ENCODE assay signal across 21 cellular contexts in the genomic region with DNA sequence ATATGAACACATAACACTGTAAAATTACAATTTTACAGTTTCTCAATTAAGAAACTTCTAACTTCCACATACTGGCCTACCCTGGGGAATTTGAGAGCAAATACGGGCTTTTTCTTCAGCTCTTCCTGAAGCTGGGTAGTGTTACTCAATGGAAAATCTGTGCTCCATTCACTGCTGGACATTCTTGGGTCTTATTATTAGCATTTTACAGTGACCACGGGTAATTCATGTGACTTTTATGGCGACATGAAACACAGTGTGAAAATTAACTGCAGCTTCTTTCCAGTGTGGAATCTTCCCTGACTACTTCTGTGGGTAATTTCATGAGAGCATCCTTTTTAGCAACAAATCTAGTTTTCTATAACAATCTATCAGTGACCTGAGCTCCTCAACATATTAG.
DNase-seq lines count a peak whose midpoint lies in the region; ATAC-seq and TF ChIP-seq lines count a peak whose summit lies in the region.
"Had no signal": no experiment of that assay in that cellular context is flagged by ENCODE, and none has a peak within 500 bp of the region (broad histone marks: within the 10 kb centered on the region; RNA-seq: fewer than 3 reads in every experiment).

No MANE protein-coding gene starts in this region.

- no peak overlapping the region for H3K4me3 ChIP-seq in skeletal muscle tissue (ENCODE audit: low read length in 3 of 3)
- H3K4me3 ChIP-seq in A673 (ENCODE audit: low read depth, low read length, poor library complexity, severe bottlenecking), result no peak overlapping the region
- H3K4me3 ChIP-seq: BLaER1 treated with 17β-estradiol and CSF1 and Interleukin-3, amounts not matched to agents 10 nM and 100 nM; HAP-1 had no signal

- CTCF ChIA-PET in A673 (lab: Charles Lee), result no interaction called here

- DNase-seq in COLO829 (ENCODE audit: low spot score) (peak; percentile 8), NCI-H69 (lab: John Stamatoyannopoulos, UW) (peak; percentile 18), foreskin melanocyte (peak; percentile 82), DMS79 treated with DMSO at 0.1 percent for 48 hours (lab: John Stamatoyannopoulos, UW) (no peak), A673 (ENCODE audit: low spot score) (no peak)
- DNase-seq: ACHN; AML-193; BE2C; Calu3; CD4-positive, alpha-beta T cell; CD8-positive, alpha-beta memory T cell; COR-L47; DMS53; DND-41; GOT3; HFFc6 had no signal

- intact Hi-C loops in A673 (cut with micrococcal nuclease; ENCODE audit: unreplicated experiment), result no loop called here

- no peak for ATAC-seq in HG03354 (IDR thresholded peaks at IDR 0.05; ENCODE audit: poor library complexity, severe bottlenecking, unreplicated experiment)

- H3K27ac ChIP-seq in skeletal muscle tissue (ENCODE audit: low read depth, low read length) (peak overlapping the region; percentile 20), A673 (ENCODE audit: low read depth, low read length, poor library complexity, severe bottlenecking) (no peak overlapping the region)
- H3K27ac ChIP-seq: 22Rv1 had no signal

- no peak overlapping the region for H3K9ac ChIP-seq in skeletal muscle tissue (ENCODE audit: low read depth in 1 of 3, low read length in 3 of 3)
- H3K9ac ChIP-seq: BLaER1 treated with 17β-estradiol and CSF1 and Interleukin-3, amounts not matched to agents 10 nM and 100 nM had no signal

- H3K27me3 ChIP-seq in skeletal muscle tissue (ENCODE audit: control insufficient read depth in 3 of 3, insufficient read depth in 3 of 3, low read length in 3 of 3), result no peaks in the 10 kb centered on the region
- no peaks in the 10 kb centered on the region for H3K27me3 ChIP-seq in A673 (replicated peaks; ENCODE audit: insufficient read depth, low read depth, low read length, poor library complexity)
- H3K27me3 ChIP-seq: BE2C; BLaER1 treated with 17β-estradiol and CSF1 and Interleukin-3, amounts not matched to agents 10 nM and 100 nM had no signal

- no TSS peak for BruUV-seq in A673 (replicated peaks; lab: Mats Ljungman, UMichigan)

- POLR2A ChIA-PET in A673 (lab: Charles Lee; ENCODE audit: low non-redundant PET), result no interaction called here

- H3K4me1 ChIP-seq in skeletal muscle tissue (ENCODE audit: control insufficient read depth in 3 of 3, insufficient read depth in 3 of 3, low read length in 3 of 3) (peaks cover 5 to 11% (median 7%) of the 10 kb centered on the region in 3 donors), A673 (ENCODE audit: insufficient read depth, low read length, poor library complexity, severe bottlenecking) (no peaks in the 10 kb centered on the region)
- H3K4me1 ChIP-seq: BE2C, HAP-1 had no signal

- H3K9me3 ChIP-seq in skeletal muscle tissue (ENCODE audit: control insufficient read depth in 3 of 3, low read length in 3 of 3) (no peaks in the 10 kb centered on the region), A673 (ENCODE audit: low read depth, low read length, poor library complexity, severe bottlenecking) (no peaks in the 10 kb centered on the region)
- H3K9me3 ChIP-seq: BE2C, HAP-1 had no signal

- H3K36me3 ChIP-seq in skeletal muscle tissue (ENCODE audit: control insufficient read depth in 3 of 3, insufficient read depth in 3 of 3, low read length in 3 of 3) (no peaks in the 10 kb centered on the region), A673 (ENCODE audit: insufficient read depth, low read length, poor library complexity, severe bottlenecking) (no peaks in the 10 kb centered on the region)
- H3K36me3 ChIP-seq: BE2C; BLaER1 treated with 17β-estradiol and CSF1 and Interleukin-3, amounts not matched to agents 10 nM and 100 nM; HAP-1 had no signal

- TF ChIP-seq CTCF in A673 (conservative IDR thresholded peaks at IDR 0.05; ENCODE audit: low read depth, low read length), result no peak

Comparison
In these comparisons a context has a peak if more than half of its experiments do, and no peak if none do; other contexts are left out.
1. DNase-seq: peak in COLO829 (single experiment), NCI-H69 (single experiment) and foreskin melanocyte (single experiment); none in DMS79 treated with DMSO at 0.1 percent for 48 hours (single experiment) and A673 (single experiment).